In genomic region chr3:186609247-186609868, GRCh38 we compare ENCODE assay signal across 1 cellular context.
TF ChIP-seq lines count a peak whose summit lies in the region.

No MANE protein-coding gene starts in this region.

TF ChIP-seq in GM12878, 131 proteins besides CTCF, POLR2A, EP300 and RAD21:
- no peak for TF ChIP-seq CEBPZ (IDR thresholded peaks at IDR 0.05; ENCODE audit: low read depth, low read length)
- peak; percentile 38; the same call in 1 of the 2 replicates for TF ChIP-seq SMC3 (IDR thresholded peaks at IDR 0.05; ENCODE audit: borderline replicate concordance, low read length)
